Comparison of ENCODE assay signal across 23 cellular contexts in the genomic region with DNA sequence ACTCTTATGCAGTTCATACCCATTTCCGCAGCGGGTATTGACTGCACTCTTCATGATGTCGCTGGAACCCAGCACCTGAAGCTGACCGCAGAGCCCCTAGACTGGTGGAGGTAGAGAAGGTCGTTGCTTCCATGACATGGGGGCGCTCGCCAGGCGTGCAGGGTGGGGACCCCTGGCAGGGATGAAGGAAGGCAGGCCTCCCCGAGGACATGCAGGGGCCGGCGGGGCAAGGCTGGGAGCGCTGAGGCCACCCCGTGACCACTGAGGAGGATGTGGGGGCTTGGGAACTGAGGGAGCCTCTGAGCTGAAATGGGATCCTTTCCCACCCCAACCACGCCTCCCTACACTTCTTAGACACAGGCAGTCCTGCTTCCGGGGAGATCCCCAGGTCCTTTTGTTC.
"Had no signal": no experiment of that assay in that cellular context is flagged by ENCODE, and none has a peak within 500 bp of the region (broad histone marks: within the 10 kb centered on the region; RNA-seq: fewer than 3 reads in every experiment).

No MANE protein-coding gene starts in this region.

- H3K27ac ChIP-seq: esophagus squamous epithelium, neutrophil, pancreas, sigmoid colon, stomach, thyroid gland, vagina had no signal

- H3K27me3 ChIP-seq: esophagus squamous epithelium, neutrophil, sigmoid colon, thyroid gland, vagina had no signal

- H3K27me3 Mint-ChIP-seq: effector memory CD8-positive, alpha-beta T cell; memory B cell had no signal

- DNase-seq: cortex of kidney; effector memory CD8-positive, alpha-beta T cell; erythroblast; esophagus squamous epithelium; foreskin melanocyte; glutamatergic neuron; hypothalamus; immature natural killer cell; natural killer cell; pancreas; sigmoid colon; stimulated activated CD4-positive, alpha-beta T cell treated with anti-CD3 and anti-CD28 coated beads, Interleukin-2, amount 100 ng/mL, for 24 hours; stimulated activated CD4-positive, alpha-beta T cell treated with anti-CD3 and anti-CD28 coated beads, Interleukin-4, amount 100 ng/mL, for 24 hours; stimulated activated naive CD4-positive, alpha-beta T cell treated with Interleukin-2 at 50 U/mL for 16 hours; stomach; thyroid gland; trophoblast cell had no signal

- ATAC-seq: effector memory CD8-positive, alpha-beta T cell; left lobe of liver; natural killer cell; pancreas; stimulated activated effector memory CD8-positive, alpha-beta T cell treated with anti-CD3 and anti-CD28 coated beads, Interleukin-12 subunit alpha, Interleukin-12 subunit beta, amount 100 ng/mL, for 72 hours had no signal

- H3K4me3 Mint-ChIP-seq: effector memory CD8-positive, alpha-beta T cell; immature natural killer cell; memory B cell; natural killer cell; stimulated activated effector memory CD8-positive, alpha-beta T cell treated with anti-CD3 and anti-CD28 coated beads, Interleukin-12 subunit alpha, Interleukin-12 subunit beta, amount 100 ng/mL, for 72 hours had no signal

- H3K4me3 ChIP-seq: esophagus squamous epithelium, lung, pancreas, sigmoid colon, stomach, thyroid gland, vagina had no signal

- H3K9me3 Mint-ChIP-seq: immature natural killer cell; memory B cell; natural killer cell; stimulated activated effector memory CD8-positive, alpha-beta T cell treated with anti-CD3 and anti-CD28 coated beads, Interleukin-12 subunit alpha, Interleukin-12 subunit beta, amount 100 ng/mL, for 72 hours had no signal

- H3K36me3 Mint-ChIP-seq: immature natural killer cell; memory B cell; natural killer cell; stimulated activated effector memory CD8-positive, alpha-beta T cell treated with anti-CD3 and anti-CD28 coated beads, Interleukin-12 subunit alpha, Interleukin-12 subunit beta, amount 100 ng/mL, for 72 hours had no signal

- H3K4me1 Mint-ChIP-seq: immature natural killer cell; memory B cell; natural killer cell; stimulated activated effector memory CD8-positive, alpha-beta T cell treated with anti-CD3 and anti-CD28 coated beads, Interleukin-12 subunit alpha, Interleukin-12 subunit beta, amount 100 ng/mL, for 72 hours had no signal

- H3K36me3 ChIP-seq: esophagus squamous epithelium, neutrophil, pancreas, sigmoid colon, stomach, thyroid gland, vagina had no signal

- H3K4me1 ChIP-seq: esophagus squamous epithelium, pancreas, sigmoid colon, stomach, thyroid gland, vagina had no signal

- H3K27ac Mint-ChIP-seq: effector memory CD8-positive, alpha-beta T cell; immature natural killer cell; memory B cell; natural killer cell; stimulated activated effector memory CD8-positive, alpha-beta T cell treated with anti-CD3 and anti-CD28 coated beads, Interleukin-12 subunit alpha, Interleukin-12 subunit beta, amount 100 ng/mL, for 72 hours had no signal

- H3K9me3 ChIP-seq: esophagus squamous epithelium, neutrophil, pancreas, sigmoid colon, thyroid gland, vagina had no signal
